24 cellular contexts compared by ENCODE assay signal in the genomic region with DNA sequence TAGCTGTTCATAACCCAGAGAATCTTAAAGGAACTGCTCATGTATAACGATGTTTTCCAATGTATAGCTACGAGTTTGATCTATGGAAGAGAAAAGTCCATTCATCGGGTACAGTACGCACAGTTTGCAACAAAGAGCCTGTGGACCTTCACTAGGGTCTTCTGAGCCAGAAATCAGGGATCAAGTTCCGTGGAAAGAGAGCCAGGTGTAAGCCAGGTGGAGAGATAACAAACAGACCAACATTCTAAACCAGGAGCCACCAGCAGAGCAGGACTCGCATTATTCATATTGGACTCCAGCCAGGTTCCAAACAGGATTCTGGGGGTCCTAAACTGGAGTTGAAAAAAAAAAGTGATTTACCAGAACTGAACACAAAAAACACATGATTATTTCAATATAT.
DNase-seq lines count a peak whose midpoint lies in the region; ATAC-seq, FAIRE-seq and TF ChIP-seq lines count a peak whose summit lies in the region.
"Had no signal": no experiment of that assay in that cellular context is flagged by ENCODE, and none has a peak within 500 bp of the region (broad histone marks: within the 10 kb centered on the region; RNA-seq: fewer than 3 reads in every experiment).

No MANE protein-coding gene starts in this region.

- H3K4me3 ChIP-seq in body of pancreas (no peak overlapping the region), pancreas (no peak overlapping the region)
- H3K4me3 ChIP-seq: BLaER1, GM12878 had no signal

- H3K9me3 ChIP-seq in body of pancreas (no peaks in the 10 kb centered on the region), pancreas (no peaks in the 10 kb centered on the region)
- H3K9me3 ChIP-seq: BE2C, BLaER1, Caco-2 had no signal

- no peaks in the 10 kb centered on the region for H3K27me3 ChIP-seq in body of pancreas
- no peaks in the 10 kb centered on the region for H3K27me3 ChIP-seq in pancreas
- H3K27me3 ChIP-seq: BE2C, BLaER1 had no signal

- DNase-seq in NCI-H748 (lab: John Stamatoyannopoulos, UW; ENCODE audit: unreplicated experiment) (peak; percentile 31), NCI-H748 treated with DMSO at 0.1 percent for 48 hours (lab: John Stamatoyannopoulos, UW) (no peak), body of pancreas (peak; percentile 12 to 75 (median 30)), pancreas (peak in 3 of 6 donors; percentile 12 to 49 (median 32)), A172 (ENCODE audit: low spot score) (no peak)
- DNase-seq: ACHN; BE2C; C1 segment of cervical spinal cord; Caco-2; Calu3; CD4-positive, alpha-beta memory T cell; CD4-positive, CD25-positive, alpha-beta regulatory T cell; CD8-positive, alpha-beta memory T cell; DND-41; EL; GDM1 had no signal

- no peak for TF ChIP-seq POLR2A in body of pancreas (IDR thresholded peaks at IDR 0.05)

- FAIRE-seq in pancreas (lab: Jason Lieb, UNC): no peak
- FAIRE-seq: A204.1, D721Med, GM12878, GM12892, GM18507 had no signal

- H3K36me3 ChIP-seq in body of pancreas (replicated peaks in 1 of 2; ENCODE audit: insufficient read depth in 1 of 2, low read depth in 2 of 2) (no peaks in the 10 kb centered on the region), pancreas (no peaks in the 10 kb centered on the region)
- H3K36me3 ChIP-seq: BE2C, BLaER1 had no signal

- intact Hi-C loops in body of pancreas (cut with DNase I) (no loop called here), pancreas (cut with DNase I) (no loop called here)

- H3K27ac ChIP-seq in body of pancreas (no peak overlapping the region), pancreas (no peak overlapping the region)
- H3K27ac ChIP-seq: 22Rv1, BLaER1 had no signal

- TF ChIP-seq CTCF in body of pancreas (IDR thresholded peaks at IDR 0.05): no peak
- no peak for TF ChIP-seq CTCF in pancreas (IDR thresholded peaks at IDR 0.05)

- WGBS in body of pancreas, 2 donors: 19 to 23% methylated on average over 6 of the region's 6 CpGs
- WGBS in pancreas, 2 donors: 19 to 27% methylated on average over 6 of the region's 6 CpGs

- ATAC-seq in body of pancreas (no peak), pancreas (peak in 3 of 4 donors; percentile 45 to 87 (median 80)), GM19467 (IDR thresholded peaks at IDR 0.05; ENCODE audit: unreplicated experiment) (no peak)
- ATAC-seq: GM12878 had no signal

- H3K4me1 ChIP-seq in body of pancreas (peaks cover 7% of the 10 kb centered on the region), pancreas (peaks cover 0 to 6% (median 4%) of the 10 kb centered on the region in 3 donors)
- H3K4me1 ChIP-seq: BE2C, BLaER1, Caco-2 had no signal

Comparison
In these comparisons a context has a peak if more than half of its experiments do, and no peak if none do; other contexts are left out.
1. DNase-seq: peak in NCI-H748 (single experiment) and body of pancreas (4 of 4); none in NCI-H748 treated with DMSO at 0.1 percent for 48 hours (single experiment) and A172 (single experiment).
2. ATAC-seq: peak in pancreas (3 of 4); none in body of pancreas (single experiment) and GM19467 (single experiment).